ENCODE assay signal across 8 cellular contexts in genomic region chr12:56143870-56144269, GRCh38. TPM values are rescaled to one million over a fixed set of nuclear protein-coding genes. Genes with fewer than 3 reads are reported as not detected.
DNase-seq lines count a peak whose midpoint lies in the region; ATAC-seq and TF ChIP-seq lines count a peak whose summit lies in the region.
"Had no signal": no experiment of that assay in that cellular context is flagged by ENCODE, and none has a peak within 500 bp of the region (broad histone marks: within the 10 kb centered on the region; RNA-seq: fewer than 3 reads in every experiment).

No MANE protein-coding gene starts in this region.

- no peaks in the 10 kb centered on the region for H3K27me3 Mint-ChIP-seq in activated T-cell treated with anti-CD3 and anti-CD28 coated beads, Interleukin-2, amount 50 U/mL, for 72 hours (ENCODE audit: low read depth)

- peaks cover 20 to 35% of the 10 kb centered on the region in 2 donors for H3K36me3 Mint-ChIP-seq in activated T-cell treated with anti-CD3 and anti-CD28 coated beads, Interleukin-2, amount 50 U/mL, for 72 hours (ENCODE audit: insufficient read depth in 2 of 2)

- peak overlapping the region; percentile 83 for H3K27ac ChIP-seq in right cardiac atrium (ENCODE audit: low read length)
- H3K27ac ChIP-seq in transverse colon = peak overlapping the region; percentile 11 to 66 (median 56)

- DNase-seq in activated T-cell treated with anti-CD3 and anti-CD28 coated beads, Interleukin-2, amount 50 U/mL, for 72 hours = no peak
- no peak for DNase-seq in activated T-cell treated with anti-CD3 and anti-CD28 coated beads for 4 hours
- DNase-seq in right cardiac atrium = peak; percentile 57 to 82 (median 76)
- peak; percentile 62 for DNase-seq in transverse colon
- DNase-seq in NCI-H2227 treated with DMSO at 0.1 percent for 48 hours (lab: John Stamatoyannopoulos, UW) = no peak
- DNase-seq: NCI-H1048, NCI-H526 treated with DMSO at 0.1 percent for 48 hours had no signal

- in situ Hi-C loops in transverse colon (cut with MboI; ENCODE audit: low pct_ligation_motif_present in 1 of 4, low pct_unique_long_range_greater_than_20kb in 1 of 4, low sequenced_read_pairs in 3 of 4) = no loop called here

- H3K9me3 ChIP-seq in right cardiac atrium (ENCODE audit: control insufficient read depth, low read length) (no peaks in the 10 kb centered on the region), transverse colon (no peaks in the 10 kb centered on the region)

- peak overlapping the region; percentile 69 for H3K27ac Mint-ChIP-seq in activated T-cell treated with anti-CD3 and anti-CD28 coated beads, Interleukin-2, amount 50 U/mL, for 72 hours

- H3K27me3 ChIP-seq in right cardiac atrium (ENCODE audit: control insufficient read depth, insufficient read depth) (no peaks in the 10 kb centered on the region), transverse colon (no peaks in the 10 kb centered on the region)

- H3K4me1 Mint-ChIP-seq in activated T-cell treated with anti-CD3 and anti-CD28 coated beads, Interleukin-2, amount 50 U/mL, for 72 hours (ENCODE audit: low read depth) = peaks cover 8% of the 10 kb centered on the region

- H3K9me3 Mint-ChIP-seq in activated T-cell treated with anti-CD3 and anti-CD28 coated beads, Interleukin-2, amount 50 U/mL, for 72 hours = no peaks in the 10 kb centered on the region

- TF ChIP-seq EP300 in transverse colon (IDR thresholded peaks at IDR 0.05; ENCODE audit: low read depth) = no peak

- peaks cover 0 to 37% (median 15%) of the 10 kb centered on the region in 4 donors for H3K36me3 ChIP-seq in transverse colon

- TF ChIP-seq POLR2A in transverse colon (IDR thresholded peaks at IDR 0.05) = peak; percentile 26

- no peak overlapping the region for H3K4me3 ChIP-seq in right cardiac atrium (ENCODE audit: low read length)
- H3K4me3 ChIP-seq in transverse colon = no peak overlapping the region

- H3K4me1 ChIP-seq in right cardiac atrium (ENCODE audit: control insufficient read depth, insufficient read depth, low read length) = peaks cover 5% of the 10 kb centered on the region
- peaks cover 6 to 38% (median 13%) of the 10 kb centered on the region in 4 donors for H3K4me1 ChIP-seq in transverse colon

- no peak overlapping the region for H3K4me3 Mint-ChIP-seq in activated T-cell treated with anti-CD3 and anti-CD28 coated beads, Interleukin-2, amount 50 U/mL, for 72 hours

- intact Hi-C loops in right cardiac atrium (cut with DNase I) (no loop called here), transverse colon (cut with DNase I; ENCODE audit: low total_unique reads) (no loop called here)

- WGBS in right cardiac atrium = 64% methylated on average over 8 of the region's 8 CpGs
- 73% methylated on average over 8 of the region's 8 CpGs; no CpG with 5 or more reads in 1 of the 2 donors for WGBS in transverse colon (ENCODE audit: low coverage in 1 of 2), 2 donors

- no peak for TF ChIP-seq CTCF in transverse colon (IDR thresholded peaks at IDR 0.05)

- ATAC-seq in activated T-cell treated with anti-CD3 and anti-CD28 coated beads, Interleukin-2, amount 50 U/mL, for 72 hours (replicated peaks in 1 of 2) = no peak
- ATAC-seq in right cardiac atrium (peak; percentile 60 to 87), GM18868 (IDR thresholded peaks at IDR 0.05; ENCODE audit: unreplicated experiment) (no peak)

RNA-seq across cellular contexts. Expression of gene MYL6B, which starts 8.5 kb away (rescaled TPM):
- total RNA-seq in activated T-cell treated with anti-CD3 and anti-CD28 coated beads, Interleukin-2, amount 50 U/mL, for 72 hours = 100 to 1,000 TPM in 1 of 2 donors, 10 to 100 TPM in 1; 96.3 to 111 TPM
- total RNA-seq in right cardiac atrium = 10 to 100 TPM; 48.4 to 74.6 (median 60.2) TPM
- polyA plus RNA-seq in right cardiac atrium = 65.7 TPM
- 10 to 100 TPM in 3 of 4 donors, not detected in 1; 26.4 to 30.0 (median 26.7) TPM for total RNA-seq in transverse colon

RNA-seq across cellular contexts. Expression of gene MYL6, which starts 14.3 kb away (rescaled TPM):
- total RNA-seq in activated T-cell treated with anti-CD3 and anti-CD28 coated beads, Interleukin-2, amount 50 U/mL, for 72 hours = 100 to 1,000 TPM; 391 to 492 TPM
- 1,000 to 10,000 TPM in 1 of 4 donors, 100 to 1,000 TPM in 3; 592 to 1,178 (median 826) TPM for total RNA-seq in right cardiac atrium
- 1,131 TPM for polyA plus RNA-seq in right cardiac atrium
- total RNA-seq in transverse colon = 1,000 to 10,000 TPM; 1,233 to 3,440 (median 2,458) TPM

RNA-seq across cellular contexts. Expression of gene ESYT1, which starts 15.8 kb away (rescaled TPM):
- 10 to 100 TPM; 74.6 to 84.6 TPM for total RNA-seq in activated T-cell treated with anti-CD3 and anti-CD28 coated beads, Interleukin-2, amount 50 U/mL, for 72 hours
- 10 to 100 TPM; 30.7 to 38.5 (median 33.6) TPM for total RNA-seq in right cardiac atrium
- polyA plus RNA-seq in right cardiac atrium = 29.1 TPM
- 100 to 1,000 TPM in 2 of 4 donors, 10 to 100 TPM in 2; 94.2 to 133 (median 97.9) TPM for total RNA-seq in transverse colon

RNA-seq across cellular contexts. Expression of gene ZC3H10, which starts 25.8 kb away (rescaled TPM):
- 10 to 100 TPM in 1 of 2 donors, 1 to 10 TPM in 1; 7.4 to 11.8 TPM for total RNA-seq in activated T-cell treated with anti-CD3 and anti-CD28 coated beads, Interleukin-2, amount 50 U/mL, for 72 hours
- 1 to 10 TPM; 6.1 to 8.6 (median 6.7) TPM for total RNA-seq in right cardiac atrium
- 2.7 TPM for polyA plus RNA-seq in right cardiac atrium
- total RNA-seq in transverse colon = 10 to 100 TPM in 1 of 4 donors, 1 to 10 TPM in 3; 3.7 to 10.1 (median 4.5) TPM

RNA-seq across cellular contexts. Expression of gene RPL41, which starts 27.4 kb away (rescaled TPM):
- total RNA-seq in activated T-cell treated with anti-CD3 and anti-CD28 coated beads, Interleukin-2, amount 50 U/mL, for 72 hours = 1,000 to 10,000 TPM; 5,172 to 5,269 TPM
- 1,000 to 10,000 TPM; 2,156 to 2,505 (median 2,353) TPM for total RNA-seq in right cardiac atrium
- 2,026 TPM for polyA plus RNA-seq in right cardiac atrium
- total RNA-seq in transverse colon = 1,000 to 10,000 TPM in 2 of 4 donors, 100 to 1,000 TPM in 2; 841 to 2,950 (median 1,684) TPM

Comparison
In these comparisons a context has a peak if more than half of its experiments do, and no peak if none do; other contexts are left out.
1. ATAC-seq: peak in right cardiac atrium (2 of 2); none in activated T-cell treated with anti-CD3 and anti-CD28 coated beads, Interleukin-2, amount 50 U/mL, for 72 hours (0 of 2) and GM18868 (single experiment).
2. DNase-seq: peak in right cardiac atrium (3 of 3) and transverse colon (single experiment); none in activated T-cell treated with anti-CD3 and anti-CD28 coated beads, Interleukin-2, amount 50 U/mL, for 72 hours (0 of 2), activated T-cell treated with anti-CD3 and anti-CD28 coated beads for 4 hours (single experiment) and NCI-H2227 treated with DMSO at 0.1 percent for 48 hours (single experiment).